1 cellular context compared by ENCODE assay signal in genomic region chr12:125287155-125287847, GRCh38.
TF ChIP-seq lines count a peak whose summit lies in the region.

No MANE protein-coding gene starts in this region.

TF ChIP-seq in WTC11, 78 proteins besides CTCF, POLR2A, EP300 and RAD21 (continued from another document):
- TF ChIP-seq ZMAT4 (CRISPR knock-in tag; IDR thresholded peaks at IDR 0.05) = no peak
- no peak for TF ChIP-seq CBFB (CRISPR knock-in tag; IDR thresholded peaks at IDR 0.05; ENCODE audit: low read depth)
- TF ChIP-seq SMAD4 (CRISPR knock-in tag; IDR thresholded peaks at IDR 0.05) = no peak
- TF ChIP-seq GTF2I (CRISPR knock-in tag; conservative IDR thresholded peaks at IDR 0.05) = no peak
- no peak for TF ChIP-seq JAZF1 (CRISPR knock-in tag; IDR thresholded peaks at IDR 0.05)
- no peak for TF ChIP-seq JUN (CRISPR knock-in tag; IDR thresholded peaks at IDR 0.05)
- TF ChIP-seq GABPB1 (CRISPR knock-in tag; IDR thresholded peaks at IDR 0.05) = no peak
- TF ChIP-seq ESRRA (CRISPR knock-in tag; IDR thresholded peaks at IDR 0.05; ENCODE audit: borderline replicate concordance) = no peak
- TF ChIP-seq OVOL2 (CRISPR knock-in tag; IDR thresholded peaks at IDR 0.05; ENCODE audit: borderline replicate concordance) = no peak
- no peak for TF ChIP-seq CDX4 (CRISPR knock-in tag; IDR thresholded peaks at IDR 0.05; ENCODE audit: borderline replicate concordance)
- TF ChIP-seq EMX1 (CRISPR knock-in tag; IDR thresholded peaks at IDR 0.05) = no peak
- no peak for TF ChIP-seq PREB (CRISPR knock-in tag; IDR thresholded peaks at IDR 0.05; ENCODE audit: borderline replicate concordance)
- no peak for TF ChIP-seq E2F4 (CRISPR knock-in tag; IDR thresholded peaks at IDR 0.05; ENCODE audit: borderline replicate concordance, low read depth)
- no peak for TF ChIP-seq MLX (CRISPR knock-in tag; IDR thresholded peaks at IDR 0.05)
- no peak for TF ChIP-seq PRDM15 (CRISPR knock-in tag; IDR thresholded peaks at IDR 0.05)
